8 cellular contexts compared by ENCODE assay signal in the genomic region with DNA sequence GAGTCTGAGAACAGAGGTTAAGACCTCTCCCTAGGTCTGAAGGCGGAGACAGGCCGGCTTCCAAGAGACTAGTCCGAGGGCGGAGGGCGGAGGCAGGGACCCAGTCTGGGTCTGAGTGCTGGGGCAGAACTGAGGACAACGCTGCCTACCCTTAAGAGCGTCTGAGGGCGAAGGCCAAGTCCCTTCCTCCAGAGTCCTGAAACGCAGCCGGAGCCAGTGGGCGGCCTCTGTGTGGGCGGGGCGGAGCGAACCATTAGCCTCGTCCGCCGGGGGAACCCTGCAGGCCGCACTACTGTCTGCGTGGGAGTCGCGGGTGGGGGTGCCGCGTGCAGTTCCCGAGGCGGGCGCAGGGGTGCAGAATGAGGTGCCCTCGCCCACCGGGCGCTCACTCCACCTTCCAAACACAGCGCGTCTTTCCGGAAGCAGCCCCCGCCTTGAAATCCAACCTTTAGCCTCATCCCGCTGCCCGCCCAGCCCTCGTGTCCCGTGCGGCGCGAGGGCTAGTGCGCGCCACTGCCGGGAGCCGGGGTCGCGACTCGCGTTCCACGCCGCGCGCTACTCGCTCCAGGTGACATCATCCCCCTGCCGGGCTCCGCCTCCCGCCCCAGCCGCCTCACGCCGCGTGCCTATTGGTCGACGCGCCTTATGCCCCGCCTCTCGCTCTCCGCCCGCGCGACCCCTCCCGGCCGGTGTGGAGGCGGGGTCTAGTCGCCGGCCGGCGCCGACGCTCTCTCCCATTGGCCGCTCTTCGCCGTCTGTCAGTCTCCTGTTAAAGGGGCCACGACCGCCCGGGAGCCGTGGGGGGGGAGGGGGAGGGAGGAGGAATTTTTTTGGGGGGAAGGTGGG. TPM values are rescaled to one million over a fixed set of nuclear protein-coding genes. Genes with fewer than 3 reads are reported as not detected.
DNase-seq lines count a peak whose midpoint lies in the region; ATAC-seq, FAIRE-seq and TF ChIP-seq lines count a peak whose summit lies in the region.

A gene with protein sequence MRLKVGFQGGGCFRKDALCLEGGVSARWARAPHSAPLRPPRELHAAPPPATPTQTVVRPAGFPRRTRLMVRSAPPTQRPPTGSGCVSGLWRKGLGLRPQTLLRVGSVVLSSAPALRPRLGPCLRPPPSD (minus strand): TSS at position 579 of the 846 bp plus-strand sequence. CDS start 121 bp downstream, at position 458.

- no peak for FAIRE-seq in kidney (lab: Jason Lieb, UNC)

- peak within 1 kb of the TSS; percentile 96 to 98 for H3K27ac ChIP-seq in kidney (ENCODE audit: low read depth in 2 of 2, low read length in 2 of 2)

- ATAC-seq in GM19025 (IDR thresholded peaks at IDR 0.05; ENCODE audit: low read depth, unreplicated experiment) (peak; percentile 70), HG03196 (IDR thresholded peaks at IDR 0.05; ENCODE audit: unreplicated experiment) (peak; percentile 70)

- H3K9ac ChIP-seq in kidney (ENCODE audit: low read length in 2 of 2): peak within 1 kb of the TSS; percentile 37 to 62

- H3K4me1 ChIP-seq in kidney (ENCODE audit: control insufficient read depth in 1 of 2, insufficient read depth in 1 of 2, low read depth in 1 of 2, low read length in 2 of 2): peaks cover 7 to 14% of the 10 kb centered on the region in 2 donors

- intact Hi-C loops in kidney (cut with DNase I): no loop called here

- H3K36me3 ChIP-seq in kidney (ENCODE audit: control insufficient read depth in 1 of 2, insufficient read depth in 2 of 2, low read length in 2 of 2): no peaks in the 10 kb centered on the region

- peak within 1 kb of the TSS; percentile 49 to 68 for H3K4me3 ChIP-seq in kidney (ENCODE audit: low read length in 2 of 2)

- no peaks in the 10 kb centered on the region for H3K9me3 ChIP-seq in kidney (ENCODE audit: control insufficient read depth in 1 of 2, low read length in 2 of 2)

- no peak for TF ChIP-seq CTCF in kidney (IDR thresholded peaks at IDR 0.05; ENCODE audit: borderline replicate concordance, extremely low read depth, insufficient read depth)

- DNase-seq in AG20443 (ENCODE audit: low spot score) (peak; percentile 99), NCI-H345 treated with DMSO at 0.1 percent for 48 hours (lab: John Stamatoyannopoulos, UW; ENCODE audit: unreplicated experiment) (peak; percentile 78), kidney (peak; percentile 98)
- peak; percentile 88 for DNase-seq in activated CD4-positive, CD25-positive, alpha-beta regulatory T cell treated with anti-CD3 and anti-CD28 coated beads, Interleukin-2, amount 50 U/mL, for 16 hours (ENCODE audit: low read depth, low spot score)
- DNase-seq in central memory CD4-positive, alpha-beta T cell: peak; percentile 95
- peak; percentile 94 to 95 for DNase-seq in stimulated activated CD4-positive, alpha-beta T cell treated with anti-CD3 and anti-CD28 coated beads, Interleukin-15, amount 100 ng/mL, for 1 hour (ENCODE audit: low read depth in 1 of 2, low spot score in 1 of 2)

RNA-seq across cellular contexts. Expression of the gene that starts here (rescaled TPM):
- total RNA-seq in kidney: 0.82 TPM
- polyA plus RNA-seq in kidney (ENCODE audit: insufficient read depth, low read depth, low replicate concordance): 3.9 TPM

Comparison
In these comparisons a context has a peak if more than half of its experiments do, and no peak if none do; other contexts are left out.
1. Peak in every context shown above with its lines: DNase-seq, ATAC-seq, H3K4me3 ChIP-seq and H3K27ac ChIP-seq.